14 cellular contexts compared by ENCODE assay signal in the genomic region with DNA sequence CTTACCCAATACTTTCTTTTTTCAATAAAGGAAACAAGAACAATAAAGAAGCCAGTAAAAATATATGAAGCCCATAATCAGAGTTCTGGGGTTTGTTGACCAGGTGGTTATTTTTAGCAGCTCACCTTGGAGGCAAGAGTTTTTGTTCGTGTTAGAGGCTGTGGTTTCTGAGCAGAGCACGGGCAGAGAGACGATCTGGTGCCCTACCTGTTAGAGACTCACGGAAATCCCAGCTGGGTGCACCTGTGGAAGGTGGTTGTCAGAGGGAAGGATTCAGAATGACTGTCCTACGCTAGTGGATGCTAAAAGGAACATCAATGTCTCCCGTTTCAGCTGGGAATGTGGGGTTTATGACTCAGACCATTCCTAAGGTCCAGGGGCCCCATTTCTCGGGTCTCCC.
DNase-seq lines count a peak whose midpoint lies in the region; ATAC-seq, FAIRE-seq and TF ChIP-seq lines count a peak whose summit lies in the region.
"Had no signal": no experiment of that assay in that cellular context is flagged by ENCODE, and none has a peak within 500 bp of the region (broad histone marks: within the 10 kb centered on the region; RNA-seq: fewer than 3 reads in every experiment).

No MANE protein-coding gene starts in this region.

- no peaks in the 10 kb centered on the region for H3K36me3 ChIP-seq in MM.1S (replicated peaks; ENCODE audit: insufficient read depth, low read length)
- no peaks in the 10 kb centered on the region for H3K36me3 ChIP-seq in PC-3 (ENCODE audit: low read depth, low read length)
- H3K36me3 ChIP-seq in keratinocyte (ENCODE audit: control insufficient read depth in 2 of 2, extremely low read depth in 1 of 2, insufficient read depth in 2 of 2, low read length in 2 of 2) = peaks cover 6 to 18% of the 10 kb centered on the region in 2 experiments
- no peaks in the 10 kb centered on the region for H3K36me3 ChIP-seq in thymus (ENCODE audit: control insufficient read depth, insufficient read depth)
- H3K36me3 ChIP-seq: cardiac muscle cell had no signal

- DNase-seq in MM.1S (peak; percentile 79), PC-3 (no peak), keratinocyte (ENCODE audit: low read depth, low spot score) (no peak), SKM-1 treated with dmso at 0.1 percent for 144 hours (lab: John Stamatoyannopoulos, UW; ENCODE audit: unreplicated experiment) (no peak)
- no peak for DNase-seq in activated effector memory CD4-positive, alpha-beta T cell treated with anti-CD3 and anti-CD28 coated beads, Interleukin-2, amount 50 U/mL, for 16 hours
- DNase-seq: activated naive CD4-positive, alpha-beta T cell treated with anti-CD3 and anti-CD28 coated beads, Interleukin-2, amount 10 ng/mL, durations not matched to agents 7 days and 5 days; CD4-positive, alpha-beta T cell; glutamatergic neuron; naive B cell; SHP77 treated with DMSO at 0.1 percent for 48 hours; stimulated activated naive CD4-positive, alpha-beta T cell treated with Interleukin-2 at 50 U/mL for 16 hours had no signal

- BruUV-seq in PC-3 (replicated peaks; lab: Mats Ljungman, UMichigan) = no TSS peak

- no peak overlapping the region for H2AFZ ChIP-seq in MM.1S (ENCODE audit: low read length)
- no peak overlapping the region for H2AFZ ChIP-seq in PC-3 (ENCODE audit: low read length)
- no peak overlapping the region for H2AFZ ChIP-seq in keratinocyte (ENCODE audit: control insufficient read depth, low read length)

- dilution Hi-C loops in keratinocyte (cut with MboI; ENCODE audit: extremely low pct_ligation_motif_present, low sequenced_read_pairs) = no loop called here

- ATAC-seq in PC-3 = peak; percentile 31
- ATAC-seq in GM19023 (IDR thresholded peaks at IDR 0.05; ENCODE audit: unreplicated experiment) = no peak

- H3K27me3 ChIP-seq in MM.1S (replicated peaks; ENCODE audit: insufficient read depth, low read length) = no peaks in the 10 kb centered on the region
- H3K27me3 ChIP-seq in PC-3 (ENCODE audit: low read length) = no peaks in the 10 kb centered on the region
- H3K27me3 ChIP-seq in keratinocyte (ENCODE audit: control insufficient read depth, extremely low read depth, insufficient read depth, low read length) = no peaks in the 10 kb centered on the region
- no peaks in the 10 kb centered on the region for H3K27me3 ChIP-seq in thymus (ENCODE audit: control insufficient read depth, insufficient read depth)
- H3K27me3 ChIP-seq: cardiac muscle cell had no signal

- peaks cover 7% of the 10 kb centered on the region; the same call in 1 of the 2 replicates for H3F3A ChIP-seq in MM.1S (ENCODE audit: insufficient read depth, low read length)
- H3F3A ChIP-seq in PC-3 (ENCODE audit: low read length, unreplicated experiment) = peaks cover 4% of the 10 kb centered on the region

- H3K9me3 ChIP-seq in MM.1S (replicated peaks; ENCODE audit: insufficient read depth, low read length) (no peaks in the 10 kb centered on the region), PC-3 (ENCODE audit: low read length) (no peaks in the 10 kb centered on the region), keratinocyte (ENCODE audit: control insufficient read depth, low read depth, low read length) (peaks cover 2% of the 10 kb centered on the region), thymus (ENCODE audit: control insufficient read depth) (no peaks in the 10 kb centered on the region)

- H3K9me1 ChIP-seq in keratinocyte (ENCODE audit: control insufficient read depth, extremely low read depth, insufficient read depth, low read length) = no peaks in the 10 kb centered on the region

- H3K79me2 ChIP-seq in MM.1S (ENCODE audit: low read length) = no peaks in the 10 kb centered on the region
- H3K79me2 ChIP-seq in PC-3 (ENCODE audit: low read length) = no peaks in the 10 kb centered on the region
- no peaks in the 10 kb centered on the region for H3K79me2 ChIP-seq in keratinocyte (ENCODE audit: control insufficient read depth, insufficient read depth, low read length)

- peaks cover 14% of the 10 kb centered on the region for H3K4me1 ChIP-seq in MM.1S (ENCODE audit: low read length)
- peaks cover 18% of the 10 kb centered on the region for H3K4me1 ChIP-seq in PC-3 (ENCODE audit: insufficient read depth, low read length)
- peaks cover 54% of the 10 kb centered on the region for H3K4me1 ChIP-seq in keratinocyte (ENCODE audit: control insufficient read depth, extremely low read depth, insufficient read depth, low read length)
- peaks cover 25% of the 10 kb centered on the region for H3K4me1 ChIP-seq in thymus (ENCODE audit: control insufficient read depth, insufficient read depth, low read length)

- H3K9ac ChIP-seq in MM.1S (ENCODE audit: low read length) = no peak overlapping the region
- no peak overlapping the region for H3K9ac ChIP-seq in PC-3 (ENCODE audit: low read length)
- peak overlapping the region; percentile 17 for H3K9ac ChIP-seq in keratinocyte (ENCODE audit: control insufficient read depth, extremely low read depth, insufficient read depth, low read length)

- CTCF ChIA-PET in PC-3 (lab: Charles Lee) = interaction anchor here (0.6 to 1.0 kb wide), 3 partner anchors 93 to 1225 kb away, joined by 3 to 4 read pairs (median 3); partner anchors contain the start of gene PARD3B

- H3K27ac ChIP-seq in MM.1S (ENCODE audit: low read length) (peak overlapping the region; percentile 6; the same call in 1 of the 2 replicates), PC-3 (ENCODE audit: low read length) (peak overlapping the region; percentile 5; the same call in 1 of the 2 replicates), keratinocyte (ENCODE audit: control insufficient read depth, insufficient read depth, low read length) (peak overlapping the region; percentile 79), thymus (ENCODE audit: low read depth) (peak overlapping the region; percentile 36)
- H3K27ac ChIP-seq: cardiac muscle cell had no signal

- WGBS in thymus = 45% methylated on average over 7 of the region's 7 CpGs

- POLR2A ChIA-PET in PC-3 (lab: Charles Lee; ENCODE audit: unreplicated experiment) = interaction anchor here (0.7 kb wide), 1 partner anchor 947 kb away, joined by 3 read pairs; no protein-coding TSS in a partner anchor

- FAIRE-seq in keratinocyte (lab: Jason Lieb, UNC) = peak; percentile 53

- TF ChIP-seq CTCF in MM.1S (IDR thresholded peaks at IDR 0.05; ENCODE audit: low read length) (no peak), PC-3 (conservative IDR thresholded peaks at IDR 0.05; ENCODE audit: low read depth, low read length) (no peak), keratinocyte (optimal IDR thresholded peaks at IDR 0.05 in 1 of 3, IDR thresholded peaks at IDR 0.05 in 1 of 3, conservative IDR thresholded peaks at IDR 0.05 in 1 of 3; ENCODE audit: extremely low read depth in 1 of 3, insufficient read depth in 2 of 3, low read length in 3 of 3) (no peak)

- H4K20me1 ChIP-seq in MM.1S (ENCODE audit: insufficient read depth, low read length) (no peaks in the 10 kb centered on the region), PC-3 (ENCODE audit: low read length) (no peaks in the 10 kb centered on the region), keratinocyte (ENCODE audit: control insufficient read depth, extremely low read depth, insufficient read depth, low read length) (no peaks in the 10 kb centered on the region)

- intact Hi-C loops in PC-3 (cut with micrococcal nuclease) = loop anchor here (1.0 to 5.0 kb wide), 4 partner anchors 63 to 177 kb away; no protein-coding TSS in a partner anchor

- H3K9me2 ChIP-seq in MM.1S (replicated peaks; ENCODE audit: insufficient read depth, low read length) = no peaks in the 10 kb centered on the region
- no peaks in the 10 kb centered on the region for H3K9me2 ChIP-seq in PC-3 (replicated peaks; ENCODE audit: low read length)

- no peak overlapping the region for H3K4me3 ChIP-seq in MM.1S (ENCODE audit: low read length)
- H3K4me3 ChIP-seq in PC-3 (ENCODE audit: low read length) = no peak overlapping the region
- peak overlapping the region in 1 of 3 experiments; percentile 22 for H3K4me3 ChIP-seq in keratinocyte (ENCODE audit: control insufficient read depth in 2 of 3, extremely low read depth in 1 of 3, insufficient read depth in 2 of 3, low read depth in 1 of 3, low read length in 3 of 3)
- no peak overlapping the region for H3K4me3 ChIP-seq in thymus (ENCODE audit: low read length)
- H3K4me3 ChIP-seq: cardiac muscle cell had no signal

- peak overlapping the region; percentile 40 for H3K4me2 ChIP-seq in MM.1S (ENCODE audit: low read depth, low read length)
- peak overlapping the region; percentile 24 for H3K4me2 ChIP-seq in PC-3 (ENCODE audit: low read length)
- peak overlapping the region; percentile 54 for H3K4me2 ChIP-seq in keratinocyte (ENCODE audit: control insufficient read depth, extremely low read depth, insufficient read depth, low read depth, low read length)

Comparison
In these comparisons a context has a peak if more than half of its experiments do, and no peak if none do; other contexts are left out.
1. H3K27ac ChIP-seq: peak in every context shown above with its lines; median percentile 79 in keratinocyte; 36 in thymus; 6 in MM.1S; 5 in PC-3.